1 cellular context compared by ENCODE assay signal in the genomic region with DNA sequence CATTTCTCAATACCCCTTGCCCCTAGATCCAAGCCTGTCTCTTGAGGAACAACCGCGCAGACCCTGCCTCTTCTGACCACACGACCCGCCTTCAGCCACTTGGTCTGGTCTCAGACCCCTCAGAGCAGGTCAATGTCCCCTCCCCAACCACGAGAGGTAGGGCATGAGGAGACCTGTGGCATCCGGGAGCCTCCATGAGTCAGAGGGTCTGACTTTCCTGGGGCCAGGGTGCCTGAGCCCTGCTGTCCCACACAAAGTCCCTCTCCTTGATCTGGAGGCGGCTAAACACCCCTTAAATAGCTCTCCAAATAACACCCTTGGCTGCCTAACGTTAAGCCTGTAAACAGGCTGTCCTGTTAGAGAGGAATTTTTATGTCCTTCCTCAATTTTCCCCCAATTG.
TF ChIP-seq lines count a peak whose summit lies in the region.

No MANE protein-coding gene starts in this region.

TF ChIP-seq in GM23338, 12 proteins besides CTCF, POLR2A, EP300 and RAD21:
- TF ChIP-seq NANOG (IDR thresholded peaks at IDR 0.05; ENCODE audit: borderline replicate concordance) (no peak), JUNB (IDR thresholded peaks at IDR 0.05; ENCODE audit: unreplicated experiment) (no peak), EZH2 (IDR thresholded peaks at IDR 0.05; ENCODE audit: low read depth, unreplicated experiment) (no peak), POLR2AphosphoS5 (IDR thresholded peaks at IDR 0.05; ENCODE audit: low read depth) (no peak), ZNF331 (CRISPR knock-in tag; IDR thresholded peaks at IDR 0.05; ENCODE audit: low read depth) (no peak), EZH2phosphoT487 (IDR thresholded peaks at IDR 0.05; ENCODE audit: unreplicated experiment) (no peak), ZNF114 (CRISPR knock-in tag; IDR thresholded peaks at IDR 0.05) (no peak)
- TF ChIP-seq, protein P1, sequence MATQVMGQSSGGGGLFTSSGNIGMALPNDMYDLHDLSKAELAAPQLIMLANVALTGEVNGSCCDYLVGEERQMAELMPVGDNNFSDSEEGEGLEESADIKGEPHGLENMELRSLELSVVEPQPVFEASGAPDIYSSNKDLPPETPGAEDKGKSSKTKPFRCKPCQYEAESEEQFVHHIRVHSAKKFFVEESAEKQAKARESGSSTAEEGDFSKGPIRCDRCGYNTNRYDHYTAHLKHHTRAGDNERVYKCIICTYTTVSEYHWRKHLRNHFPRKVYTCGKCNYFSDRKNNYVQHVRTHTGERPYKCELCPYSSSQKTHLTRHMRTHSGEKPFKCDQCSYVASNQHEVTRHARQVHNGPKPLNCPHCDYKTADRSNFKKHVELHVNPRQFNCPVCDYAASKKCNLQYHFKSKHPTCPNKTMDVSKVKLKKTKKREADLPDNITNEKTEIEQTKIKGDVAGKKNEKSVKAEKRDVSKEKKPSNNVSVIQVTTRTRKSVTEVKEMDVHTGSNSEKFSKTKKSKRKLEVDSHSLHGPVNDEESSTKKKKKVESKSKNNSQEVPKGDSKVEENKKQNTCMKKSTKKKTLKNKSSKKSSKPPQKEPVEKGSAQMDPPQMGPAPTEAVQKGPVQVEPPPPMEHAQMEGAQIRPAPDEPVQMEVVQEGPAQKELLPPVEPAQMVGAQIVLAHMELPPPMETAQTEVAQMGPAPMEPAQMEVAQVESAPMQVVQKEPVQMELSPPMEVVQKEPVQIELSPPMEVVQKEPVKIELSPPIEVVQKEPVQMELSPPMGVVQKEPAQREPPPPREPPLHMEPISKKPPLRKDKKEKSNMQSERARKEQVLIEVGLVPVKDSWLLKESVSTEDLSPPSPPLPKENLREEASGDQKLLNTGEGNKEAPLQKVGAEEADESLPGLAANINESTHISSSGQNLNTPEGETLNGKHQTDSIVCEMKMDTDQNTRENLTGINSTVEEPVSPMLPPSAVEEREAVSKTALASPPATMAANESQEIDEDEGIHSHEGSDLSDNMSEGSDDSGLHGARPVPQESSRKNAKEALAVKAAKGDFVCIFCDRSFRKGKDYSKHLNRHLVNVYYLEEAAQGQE (IDR thresholded peaks at IDR 0.05; ENCODE audit: unreplicated experiment), result no peak
